7 cellular contexts compared by ENCODE assay signal in genomic region chr1:25997759-25998074, GRCh38. TPM values are rescaled to one million over a fixed set of nuclear protein-coding genes. Genes with fewer than 3 reads are reported as not detected.
A peak's percentile ranks its signal among the peaks of the same experiment; 100 is the strongest.
DNase-seq lines count a peak whose midpoint lies in the region; ATAC-seq, FAIRE-seq and TF ChIP-seq lines count a peak whose summit lies in the region.

Gene PAFAH2 (minus strand): TSS chr1:25998063. CDS start chr1:25990816, 7,247 bp downstream.

- H3K56ac ChIP-seq in H1 (replicated peaks; ENCODE audit: insufficient read length, low read depth, low read length), result no peak within 1 kb of the TSS

- H2AK5ac ChIP-seq in H1 (ENCODE audit: low read depth, low read length), result no peak within 1 kb of the TSS

- H3K79me1 ChIP-seq in H1 (ENCODE audit: low read depth, low read length), result no peaks in the 10 kb centered on the region

- H3K9me3 ChIP-seq in Loucy (ENCODE audit: insufficient read depth, low read depth, low read length) (no peaks in the 10 kb centered on the region), H1 (ENCODE audit: insufficient read depth in 2 of 2, low read depth in 1 of 2, low read length in 1 of 2) (no peaks in the 10 kb centered on the region)
- no peaks in the 10 kb centered on the region for H3K9me3 ChIP-seq in naive thymus-derived CD4-positive, alpha-beta T cell (ENCODE audit: control insufficient read depth in 2 of 3, low read length in 3 of 3)

- TF ChIP-seq RAD21 in H1 (IDR thresholded peaks at IDR 0.05 in 1 of 2, conservative IDR thresholded peaks at IDR 0.05 in 1 of 2; ENCODE audit: low read depth in 2 of 2, low read length in 2 of 2), result no peak

- H3K36me3 ChIP-seq in Loucy (ENCODE audit: insufficient read depth, low read length) (no peaks in the 10 kb centered on the region), H1 (ENCODE audit: control insufficient read depth in 2 of 4, insufficient read depth in 4 of 4, low read length in 3 of 4) (no peaks in the 10 kb centered on the region)
- H3K36me3 ChIP-seq in naive thymus-derived CD4-positive, alpha-beta T cell (ENCODE audit: control insufficient read depth in 2 of 3, insufficient read depth in 3 of 3, low read length in 3 of 3), result no peaks in the 10 kb centered on the region

- peaks cover 19 to 54% (median 44%) of the 10 kb centered on the region in 7 donors for H3K4me1 Mint-ChIP-seq in naive thymus-derived CD4-positive, alpha-beta T cell

- H3K9me3 Mint-ChIP-seq in naive thymus-derived CD4-positive, alpha-beta T cell, result peaks cover 0 to 4% (median 0%) of the 10 kb centered on the region in 11 donors

- TF ChIP-seq EP300 in H1 (IDR thresholded peaks at IDR 0.05; ENCODE audit: borderline replicate concordance in 1 of 2, low read depth in 2 of 2, low read length in 2 of 2), result no peak

- H3K4me3 ChIP-seq in Loucy (ENCODE audit: low read length, poor library complexity, severe bottlenecking), result peak within 1 kb of the TSS; percentile 84
- peak within 1 kb of the TSS; percentile 42 to 86 (median 80) for H3K4me3 ChIP-seq in H1 (ENCODE audit: extremely low read depth in 1 of 4, insufficient read depth in 2 of 4, low read depth in 3 of 4, low read length in 4 of 4)
- peak within 1 kb of the TSS; percentile 76 for H3K4me3 ChIP-seq in naive thymus-derived CD4-positive, alpha-beta T cell (ENCODE audit: low read length)

- H3K4me1 ChIP-seq in Loucy (ENCODE audit: insufficient read depth, low read length, poor library complexity, severe bottlenecking), result peaks cover 23% of the 10 kb centered on the region
- peaks cover 2 to 15% (median 9%) of the 10 kb centered on the region in 4 experiments; a peak in 6 of 7 replicates for H3K4me1 ChIP-seq in H1 (replicated peaks in 1 of 4; ENCODE audit: control insufficient read depth in 3 of 4, insufficient read depth in 4 of 4, low read length in 3 of 4)
- peaks cover 11 to 22% of the 10 kb centered on the region in 2 donors for H3K4me1 ChIP-seq in naive thymus-derived CD4-positive, alpha-beta T cell (ENCODE audit: control insufficient read depth in 2 of 2, insufficient read depth in 2 of 2, low read length in 2 of 2)

- intact Hi-C loops in naive thymus-derived CD4-positive, alpha-beta T cell (cut with micrococcal nuclease), result loop anchor here (1.0 to 10.0 kb wide), 16 partner anchors 7 to 750 kb away; partner anchors contain the start of genes AUNIP (in 2 of the 2), MACO1 (in 2 of the 2), CEP85 (in 1 of the 2) and DHDDS (in 1 of the 2)

- no peaks in the 10 kb centered on the region for H3K27me3 Mint-ChIP-seq in naive thymus-derived CD4-positive, alpha-beta T cell

- no peaks in the 10 kb centered on the region for H3K9me2 ChIP-seq in Loucy (replicated peaks; ENCODE audit: low read depth, low read length)

- POLR2A ChIA-PET in H1 (lab: Charles Lee; ENCODE audit: partially characterized antibody), result interaction anchor here (0.8 to 2.0 kb wide), 16 partner anchors 9 to 177 kb away, joined by 3 to 13 read pairs (median 4); partner anchors contain the start of genes EXTL1, PAQR7 and STMN1
- POLR2A ChIA-PET in naive thymus-derived CD4-positive, alpha-beta T cell (lab: Charles Lee), result interaction anchor here (0.9 to 12.3 kb wide), 14 partner anchors 10 to 765 kb away, joined by 3 to 226 read pairs (median 6); partner anchors contain the start of genes AUNIP, MTFR1L, STMN1 and SYF2

- H2BK12ac ChIP-seq in H1 (ENCODE audit: low read depth, low read length), result peak within 1 kb of the TSS; percentile 77; the same call in 1 of the 2 replicates

- CTCF ChIA-PET in H1 (lab: Charles Lee; ENCODE audit: partially characterized antibody), result interaction anchor here (0.6 to 20.0 kb wide), 34 partner anchors 9 to 432 kb away, joined by 3 to 330 read pairs (median 4); partner anchors contain the start of genes EXTL1, MTFR1L, PAQR7 and STMN1
- CTCF ChIA-PET in naive thymus-derived CD4-positive, alpha-beta T cell (lab: Charles Lee), result interaction anchor here (0.6 to 13.0 kb wide), 20 partner anchors 8 to 1367 kb away, joined by 3 to 361 read pairs (median 4); partner anchors contain the start of genes PAQR7 and STMN1

- H3K4me2 ChIP-seq in Loucy (ENCODE audit: low read depth, low read length, poor library complexity, severe bottlenecking) (peak within 1 kb of the TSS; percentile 97), H1 (ENCODE audit: insufficient read depth in 1 of 2, low read depth in 2 of 2, low read length in 2 of 2) (peak within 1 kb of the TSS; percentile 81 to 91)

- peaks cover 4% of the 10 kb centered on the region; the same call in 1 of the 2 replicates for H3K23me2 ChIP-seq in H1 (ENCODE audit: low read depth, low read length)

- peak within 1 kb of the TSS; percentile 44; the same call in 1 of the 2 replicates for H2BK5ac ChIP-seq in H1 (ENCODE audit: low read depth, low read length)

- peak within 1 kb of the TSS; percentile 33 for H4K5ac ChIP-seq in H1 (ENCODE audit: insufficient read length, low read depth, low read length)

- no peaks in the 10 kb centered on the region for H3F3A ChIP-seq in Loucy (ENCODE audit: low read depth)

- no peak within 1 kb of the TSS for H3K23ac ChIP-seq in H1 (ENCODE audit: insufficient read length)

- H3K4me3 Mint-ChIP-seq in naive thymus-derived CD4-positive, alpha-beta T cell, result peak within 1 kb of the TSS; percentile 91 to 99 (median 96)

- peak within 1 kb of the TSS; percentile 49; the same call in 1 of the 2 replicates for H2BK15ac ChIP-seq in H1 (ENCODE audit: low read length)

- no peak within 1 kb of the TSS for H2BK120ac ChIP-seq in H1 (replicated peaks; ENCODE audit: low read depth, low read length)

- H3K14ac ChIP-seq in H1 (ENCODE audit: insufficient read length), result no peak within 1 kb of the TSS

- H3K27ac Mint-ChIP-seq in naive thymus-derived CD4-positive, alpha-beta T cell, result peak within 1 kb of the TSS; percentile 96 to 99 (median 99)

- no peak within 1 kb of the TSS for H2BK20ac ChIP-seq in H1 (ENCODE audit: low read length)

- peak; percentile 18 for ATAC-seq in GM21576 (IDR thresholded peaks at IDR 0.05; ENCODE audit: unreplicated experiment)
- ATAC-seq in naive thymus-derived CD4-positive, alpha-beta T cell, result no peak
- no peak for ATAC-seq in GM21367 (IDR thresholded peaks at IDR 0.05; ENCODE audit: unreplicated experiment)
- ATAC-seq in GM18861 (IDR thresholded peaks at IDR 0.05; ENCODE audit: unreplicated experiment), result no peak

- H4K91ac ChIP-seq in H1 (replicated peaks; ENCODE audit: insufficient read length, low read length), result no peak within 1 kb of the TSS

- H3K79me2 ChIP-seq in Loucy (ENCODE audit: insufficient read depth, low read length) (0 out of 2 replicates have a peak, but pooled peaks cover 8% of the 10 kb centered on the region), H1 (ENCODE audit: control insufficient read depth in 1 of 2, insufficient read depth in 2 of 2, low read length in 2 of 2) (0 out of 4 replicates have a peak, but pooled peaks cover 0 to under 1% of the 10 kb centered on the region in 2 experiments)

- H2AFZ ChIP-seq in Loucy (ENCODE audit: low read length) (peak within 1 kb of the TSS; percentile 99), H1 (ENCODE audit: low read length) (peak within 1 kb of the TSS; percentile 96)

- no peak for DNase-seq in H1 (ENCODE audit: low read depth in 1 of 2, low spot score in 2 of 2)
- peak in 1 of 9 donors; percentile 29 for DNase-seq in naive thymus-derived CD4-positive, alpha-beta T cell
- no peak for DNase-seq in activated CD4-positive, CD25-positive, alpha-beta regulatory T cell (lab: John Stamatoyannopoulos, UW)

- 2% methylated on average over 15 of the region's 15 CpGs; no CpG with 5 or more reads in 1 of the 2 experiments for WGBS in H1 (ENCODE audit: extremely low coverage in 1 of 2, insufficient coverage in 1 of 2, insufficient read length in 1 of 2, insufficient replicate concordance in 2 of 2, low coverage in 1 of 2, low lambda C conversion rate in 2 of 2, missing lambda C conversion rate in 1 of 2), 2 experiments

- no peaks in the 10 kb centered on the region for H4K20me1 ChIP-seq in Loucy (ENCODE audit: insufficient read depth, low read length, poor library complexity, severe bottlenecking)
- H4K20me1 ChIP-seq in H1 (replicated peaks in 1 of 2; ENCODE audit: control insufficient read depth in 1 of 2, insufficient read depth in 2 of 2, low read length in 2 of 2), result no peaks in the 10 kb centered on the region

- peak within 1 kb of the TSS; percentile 71; the same call in 1 of the 2 replicates for H4K8ac ChIP-seq in H1 (ENCODE audit: extremely low read depth, insufficient read depth, low read length)

- TF ChIP-seq POLR2A in H1 (IDR thresholded peaks at IDR 0.05; ENCODE audit: control extremely low read depth in 1 of 2, low read depth in 2 of 2, low read length in 2 of 2), result no peak

- peaks cover 2 to 7% (median 4%) of the 10 kb centered on the region in 5 donors for H3K36me3 Mint-ChIP-seq in naive thymus-derived CD4-positive, alpha-beta T cell

- no peak within 1 kb of the TSS for H3K4ac ChIP-seq in H1 (replicated peaks; ENCODE audit: insufficient read length, low read depth, low read length)

- H3K18ac ChIP-seq in H1 (ENCODE audit: extremely low read depth, low read length), result 0 out of 2 replicates have a peak within 1 kb of the TSS, but pooled peaks have one; percentile 27

- no peak for TF ChIP-seq CTCF in Loucy (conservative IDR thresholded peaks at IDR 0.05; ENCODE audit: low read length)
- TF ChIP-seq CTCF in H1 (IDR thresholded peaks at IDR 0.05; ENCODE audit: control extremely low read depth in 1 of 3, insufficient read depth in 1 of 3, low read depth in 1 of 3, low read length in 3 of 3), result no peak

- H3K27me3 ChIP-seq in Loucy (ENCODE audit: insufficient read depth, low read length, poor library complexity, severe bottlenecking) (no peaks in the 10 kb centered on the region), H1 (replicated peaks in 1 of 4; ENCODE audit: control insufficient read depth in 3 of 4, extremely low read depth in 1 of 4, insufficient read depth in 3 of 4, low read length in 3 of 4) (no peaks in the 10 kb centered on the region; a peak in 2 of 7 replicates)
- no peaks in the 10 kb centered on the region for H3K27me3 ChIP-seq in naive thymus-derived CD4-positive, alpha-beta T cell (ENCODE audit: control insufficient read depth in 2 of 2, insufficient read depth in 2 of 2, low read length in 2 of 2)

- H3K9ac ChIP-seq in Loucy (ENCODE audit: low read depth, low read length, poor library complexity, severe bottlenecking) (peak within 1 kb of the TSS; percentile 85), H1 (replicated peaks in 1 of 4; ENCODE audit: extremely low read depth in 1 of 4, low read depth in 3 of 4, low read length in 3 of 4) (peak within 1 kb of the TSS in 3 of 4 experiments; percentile 31 to 51 (median 38); a peak in 5 of 7 replicates)

- FAIRE-seq in H1 (lab: Jason Lieb, UNC), result no peak

- peak within 1 kb of the TSS; percentile 57; the same call in 1 of the 2 replicates for H3K27ac ChIP-seq in H1 (ENCODE audit: low read depth, low read length)
- H3K27ac ChIP-seq in naive thymus-derived CD4-positive, alpha-beta T cell (ENCODE audit: low read depth, low read length), result peak within 1 kb of the TSS; percentile 89

RNA-seq across cellular contexts. Expression of gene PAFAH2, which starts in this region (rescaled TPM):
- total RNA-seq in H1 (2021; fragmentation: NEBNext Ultra II Directional; extraction: Animal tissue kit (Norgen Biotek cat#: 25700)), result 7.6 and 9.3 TPM in 2 replicates
- polyA plus RNA-seq in H1 (2011; rRNA removed), result 7.7 and 15.6 TPM in 2 replicates
- 11.2 TPM for polyA plus RNA-seq in H1 (2011; cell fraction: cytosol; rRNA removed)
- polyA plus RNA-seq in H1 (2011; cell fraction: nucleus; rRNA removed), result 7.6 TPM
- polyA plus RNA-seq in H1 (2012, experiment 1 of 2), result 7.8 to 9.2 TPM (median 8.0 TPM) in 4 replicates
- 5.3 TPM for polyA plus RNA-seq in H1 (2012, experiment 2 of 2)
- 4.8 TPM for polyA plus RNA-seq in H1 (2013, experiment 1 of 2)
- polyA plus RNA-seq in H1 (2013, experiment 2 of 2), result 4.5 TPM
- 12.3 TPM in 2 replicates for polyA minus RNA-seq in H1 (2011; rRNA and poly(A)+ RNA removed)
- polyA minus RNA-seq in H1 (2011; cell fraction: cytosol; rRNA and poly(A)+ RNA removed), result 7.9 TPM
- 4.5 TPM for polyA minus RNA-seq in H1 (2011; cell fraction: nucleus; rRNA and poly(A)+ RNA removed)
- 10 to 100 TPM; 11.4 to 36.0 (median 12.7) TPM for total RNA-seq in naive thymus-derived CD4-positive, alpha-beta T cell
- 10 to 100 TPM; 19.5 to 23.7 TPM for polyA plus RNA-seq in naive thymus-derived CD4-positive, alpha-beta T cell
